10 cellular contexts compared by ENCODE assay signal in genomic region chr22:39150848-39151215, GRCh38. TPM values are rescaled to one million over a fixed set of nuclear protein-coding genes. Genes with fewer than 3 reads are reported as not detected.
A peak's percentile ranks its signal among the peaks of the same experiment; 100 is the strongest.
DNase-seq lines count a peak whose midpoint lies in the region; ATAC-seq and TF ChIP-seq lines count a peak whose summit lies in the region.
"Had no signal": no experiment of that assay in that cellular context is flagged by ENCODE, and none has a peak within 500 bp of the region (broad histone marks: within the 10 kb centered on the region; RNA-seq: fewer than 3 reads in every experiment).

No MANE protein-coding gene starts in this region.

- intact Hi-C loops in tibial artery (cut with DNase I; ENCODE audit: low total_unique reads): loop anchor here (5.0 kb wide), 1 partner anchor 371 kb away; the partner anchor contains the start of gene ATF4

- H3K9ac ChIP-seq in mesenchymal stem cell (ENCODE audit: low read length): peak overlapping the region; percentile 52

- H3K36me3 ChIP-seq in mesenchymal stem cell (ENCODE audit: control insufficient read depth in 1 of 2, insufficient read depth in 2 of 2, low read depth in 1 of 2, low read length in 2 of 2) (peaks cover 15 to 18% of the 10 kb centered on the region in 2 experiments), tibial artery (peaks cover 0 to 29% (median 13%) of the 10 kb centered on the region in 3 donors)

- peaks cover 12 to 29% of the 10 kb centered on the region in 2 experiments for H3K27me3 ChIP-seq in mesenchymal stem cell (ENCODE audit: control insufficient read depth in 1 of 2, insufficient read depth in 1 of 2, low read length in 2 of 2)
- H3K27me3 ChIP-seq in tibial artery: no peaks in the 10 kb centered on the region

- peak; percentile 62 for DNase-seq in activated effector memory CD4-positive, alpha-beta T cell treated with anti-CD3 and anti-CD28 coated beads, Interleukin-2, amount 50 U/mL, for 16 hours
- DNase-seq in activated effector memory CD4-positive, alpha-beta T cell treated with Interleukin-2 at 50 U/mL for 16 hours: no peak
- no peak for DNase-seq in activated naive CD8-positive, alpha-beta T cell treated with anti-CD3 and anti-CD28 coated beads, Interleukin-2, amount 50 U/mL, for 24 hours
- DNase-seq in mesenchymal stem cell (no peak), tibial artery (peak in 1 of 2 donors; percentile 19), activated gamma-delta T cell (lab: John Stamatoyannopoulos, UW) (no peak), SK-N-DZ (ENCODE audit: low spot score) (no peak)
- DNase-seq: mesendoderm, NCI-H1417 had no signal

- H2BK15ac ChIP-seq in mesenchymal stem cell (ENCODE audit: low read depth, poor library complexity, severe bottlenecking): no peak overlapping the region

- H3K27me3 Mint-ChIP-seq in activated naive CD8-positive, alpha-beta T cell treated with anti-CD3 and anti-CD28 coated beads, Interleukin-2, amount 50 U/mL, for 24 hours: peaks cover 15% of the 10 kb centered on the region

- ATAC-seq in activated naive CD8-positive, alpha-beta T cell treated with anti-CD3 and anti-CD28 coated beads, Interleukin-2, amount 50 U/mL, for 24 hours: no peak
- ATAC-seq in GM21423 (IDR thresholded peaks at IDR 0.05; ENCODE audit: unreplicated experiment): no peak

- no peak overlapping the region for H3K4me2 ChIP-seq in mesenchymal stem cell (ENCODE audit: low read length, poor library complexity, severe bottlenecking)

- no peak overlapping the region for H3K4ac ChIP-seq in mesenchymal stem cell (ENCODE audit: low read depth in 1 of 2, low read length in 2 of 2)

- no peak for TF ChIP-seq CTCF in tibial artery (IDR thresholded peaks at IDR 0.05)

- no peak overlapping the region for H2BK5ac ChIP-seq in mesenchymal stem cell (ENCODE audit: low read depth, low read length, poor library complexity, severe bottlenecking)

- no peak overlapping the region for H3K27ac ChIP-seq in mesenchymal stem cell (ENCODE audit: low read length, poor library complexity, severe bottlenecking)
- H3K27ac ChIP-seq in tibial artery: peak overlapping the region; percentile 93 to 99

- no peak overlapping the region for H3K18ac ChIP-seq in mesenchymal stem cell (ENCODE audit: low read depth in 1 of 2, low read length in 2 of 2)

- no peak overlapping the region for H3K23ac ChIP-seq in mesenchymal stem cell (ENCODE audit: low read length in 2 of 2)

- no peaks in the 10 kb centered on the region for H3K36me3 Mint-ChIP-seq in activated naive CD8-positive, alpha-beta T cell treated with anti-CD3 and anti-CD28 coated beads, Interleukin-2, amount 50 U/mL, for 24 hours (ENCODE audit: low read depth)

- 83% methylated on average over 6 of the region's 6 CpGs for WGBS in mesenchymal stem cell

- H4K8ac ChIP-seq in mesenchymal stem cell (ENCODE audit: low read length): no peak overlapping the region

- H2BK12ac ChIP-seq in mesenchymal stem cell (ENCODE audit: low read length in 2 of 2): no peak overlapping the region

- H2BK120ac ChIP-seq in mesenchymal stem cell (ENCODE audit: low read depth, low read length): no peak overlapping the region

- no peaks in the 10 kb centered on the region for H3K9me3 ChIP-seq in mesenchymal stem cell (ENCODE audit: control insufficient read depth, low read length)
- H3K9me3 ChIP-seq in tibial artery: no peaks in the 10 kb centered on the region

- H3K4me1 Mint-ChIP-seq in activated naive CD8-positive, alpha-beta T cell treated with anti-CD3 and anti-CD28 coated beads, Interleukin-2, amount 50 U/mL, for 24 hours: peaks cover 52% of the 10 kb centered on the region

- peak overlapping the region; percentile 68 for H3K27ac Mint-ChIP-seq in activated naive CD8-positive, alpha-beta T cell treated with anti-CD3 and anti-CD28 coated beads, Interleukin-2, amount 50 U/mL, for 24 hours

- peak overlapping the region; percentile 64 for H3K4me3 Mint-ChIP-seq in activated naive CD8-positive, alpha-beta T cell treated with anti-CD3 and anti-CD28 coated beads, Interleukin-2, amount 50 U/mL, for 24 hours

- no peaks in the 10 kb centered on the region for H3K9me3 Mint-ChIP-seq in activated naive CD8-positive, alpha-beta T cell treated with anti-CD3 and anti-CD28 coated beads, Interleukin-2, amount 50 U/mL, for 24 hours

- H2AK5ac ChIP-seq in mesenchymal stem cell (ENCODE audit: low read length, severe bottlenecking): no peak overlapping the region

- H3K4me1 ChIP-seq in mesenchymal stem cell (ENCODE audit: control insufficient read depth, insufficient read depth, low read depth, low read length): peaks cover 17% of the 10 kb centered on the region
- H3K4me1 ChIP-seq in tibial artery: peaks cover 0 to 66% (median 55%) of the 10 kb centered on the region in 4 donors

- H2AFZ ChIP-seq in mesenchymal stem cell (ENCODE audit: low read depth, low read length): no peak overlapping the region

- H4K91ac ChIP-seq in mesenchymal stem cell (ENCODE audit: low read length): no peak overlapping the region

- no peak overlapping the region for H3K14ac ChIP-seq in mesenchymal stem cell (ENCODE audit: low read length in 2 of 2)

- peak overlapping the region in 1 of 2 experiments; percentile 92 for H3K4me3 ChIP-seq in mesenchymal stem cell (ENCODE audit: insufficient read depth in 1 of 2, low read depth in 1 of 2, low read length in 2 of 2)
- peak overlapping the region; percentile 76 to 89 for H3K4me3 ChIP-seq in tibial artery

- peaks cover 2% of the 10 kb centered on the region for H3K79me1 ChIP-seq in mesenchymal stem cell (replicated peaks; ENCODE audit: low read length, poor library complexity, severe bottlenecking)

RNA-seq across cellular contexts. Expression of gene CBX7, which starts 1.6 kb away (rescaled TPM):
- polyA plus RNA-seq in mesenchymal stem cell (2013, experiment 1 of 2): 2.0 TPM
- polyA plus RNA-seq in mesenchymal stem cell (2013, experiment 2 of 2): 1.6 TPM
- polyA plus RNA-seq in SK-N-DZ (2014; cell fraction: cytosol; rRNA removed): 0.37 and 1.7 TPM in 2 replicates
- polyA plus RNA-seq in SK-N-DZ (2014; cell fraction: nucleus; rRNA removed): 1.9 and 11.7 TPM in 2 replicates

RNA-seq across cellular contexts. Expression of gene APOBEC3H, which starts 53.8 kb away (rescaled TPM):
- 0.76 TPM for polyA plus RNA-seq in mesenchymal stem cell (2013, experiment 1 of 2)
- 0.51 TPM for polyA plus RNA-seq in mesenchymal stem cell (2013, experiment 2 of 2)
- polyA plus RNA-seq in SK-N-DZ (2014; cell fraction: cytosol; rRNA removed): not detected in 2 replicates
- polyA plus RNA-seq in SK-N-DZ (2014; cell fraction: nucleus; rRNA removed): not detected in 2 replicates
